ENCODE assay signal across 18 cellular contexts in the genomic region with DNA sequence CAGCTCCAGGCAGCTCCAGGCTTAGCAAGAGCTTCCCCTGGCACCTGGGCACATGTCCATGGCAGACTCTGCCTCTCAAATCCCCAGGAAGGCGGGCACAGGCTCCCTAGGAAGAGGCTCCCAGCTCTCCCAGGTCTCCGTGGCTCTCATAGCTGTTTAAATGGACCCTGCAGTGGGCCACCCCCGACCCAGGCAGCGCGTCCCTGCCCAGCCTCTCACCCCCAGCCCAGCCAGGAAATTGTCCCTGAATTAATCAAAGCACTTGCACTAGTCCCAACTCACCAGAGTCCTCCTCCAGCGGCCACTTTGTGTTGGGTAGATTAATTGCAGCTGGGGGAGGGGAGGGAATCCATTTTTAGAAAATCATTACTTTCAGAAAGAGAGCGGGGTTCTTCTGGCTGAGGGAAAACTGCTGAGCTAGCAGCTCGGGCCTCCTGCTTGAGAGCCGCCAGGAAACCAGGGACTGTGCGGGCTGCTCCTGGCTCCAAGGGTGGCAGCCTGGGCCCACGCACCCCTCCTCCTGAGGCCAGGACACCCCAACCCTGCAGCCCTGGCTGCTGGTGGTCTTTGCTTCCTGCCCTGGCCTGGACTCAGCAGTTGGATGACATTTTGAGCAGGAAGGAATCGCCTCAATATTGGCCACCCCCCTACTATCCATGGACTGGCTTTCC. TPM values are rescaled to one million over a fixed set of nuclear protein-coding genes. Genes with fewer than 3 reads are reported as not detected.
A peak's percentile ranks its signal among the peaks of the same experiment; 100 is the strongest.
DNase-seq lines count a peak whose midpoint lies in the region; ATAC-seq, FAIRE-seq and TF ChIP-seq lines count a peak whose summit lies in the region.
"Had no signal": no experiment of that assay in that cellular context is flagged by ENCODE, and none has a peak within 500 bp of the region (broad histone marks: within the 10 kb centered on the region; RNA-seq: fewer than 3 reads in every experiment).

No MANE protein-coding gene starts in this region.

- H3K4me3 Mint-ChIP-seq in activated CD4-positive, alpha-beta T cell treated with anti-CD3 and anti-CD28 coated beads, Interleukin-2, amount 10 ng/mL, durations not matched to agents 24 days and 14 days = no peak overlapping the region
- peak overlapping the region; percentile 25 for H3K4me3 Mint-ChIP-seq in T-helper 17 cell
- no peak overlapping the region for H3K4me3 Mint-ChIP-seq in activated T-helper 17 cell treated with anti-CD3 and anti-CD28 coated beads, Interleukin-2, amount 50 U/mL, for 72 hours
- H3K4me3 Mint-ChIP-seq: CD4-positive, CD25-positive, alpha-beta regulatory T cell; WTC11 had no signal

- no peak for DNase-seq in activated CD4-positive, alpha-beta T cell treated with anti-CD3 and anti-CD28 coated beads, Interleukin-2, amount 10 ng/mL, durations not matched to agents 24 days and 14 days
- DNase-seq in activated CD4-positive, alpha-beta T cell treated with anti-CD3 and anti-CD28 coated beads, Interleukin-2, amount 50 U/mL, for 48 hours = no peak
- no peak for DNase-seq in T-helper 17 cell
- DNase-seq in HepG2 (ENCODE audit: low spot score) = no peak
- DNase-seq in retina = peak; percentile 74
- no peak for DNase-seq in 8988T
- DNase-seq in GM19238 (ENCODE audit: insufficient read length, low spot score) = no peak
- DNase-seq: amniotic stem cell; CD4-positive, CD25-positive, alpha-beta regulatory T cell; DMS53; foreskin fibroblast; left ventricle myocardium inferior; NCI-H226; stimulated activated naive CD4-positive, alpha-beta T cell; T-helper 1 cell; upper lobe of left lung had no signal

- H3K36me3 Mint-ChIP-seq in activated CD4-positive, alpha-beta T cell treated with anti-CD3 and anti-CD28 coated beads, Interleukin-2, amount 10 ng/mL, durations not matched to agents 24 days and 14 days (ENCODE audit: low read depth) = peaks cover 10% of the 10 kb centered on the region
- H3K36me3 Mint-ChIP-seq in T-helper 17 cell (ENCODE audit: low read depth) = peaks cover 3% of the 10 kb centered on the region
- H3K36me3 Mint-ChIP-seq in activated T-helper 17 cell treated with anti-CD3 and anti-CD28 coated beads, Interleukin-2, amount 50 U/mL, for 72 hours (ENCODE audit: low read depth) = peaks cover 5% of the 10 kb centered on the region

- H3K79me2 ChIP-seq in HepG2 (ENCODE audit: insufficient read depth, low read length) = no peaks in the 10 kb centered on the region

- no TSS peak for BruUV-seq in HepG2 (replicated peaks; lab: Mats Ljungman, UMichigan)

- H3K27ac Mint-ChIP-seq in activated CD4-positive, alpha-beta T cell treated with anti-CD3 and anti-CD28 coated beads, Interleukin-2, amount 10 ng/mL, durations not matched to agents 24 days and 14 days = peak overlapping the region; percentile 34
- peak overlapping the region; percentile 98 for H3K27ac Mint-ChIP-seq in T-helper 17 cell
- H3K27ac Mint-ChIP-seq in activated T-helper 17 cell treated with anti-CD3 and anti-CD28 coated beads, Interleukin-2, amount 50 U/mL, for 72 hours = no peak overlapping the region
- H3K27ac Mint-ChIP-seq: CD4-positive, CD25-positive, alpha-beta regulatory T cell; WTC11 had no signal

- POLR2A ChIA-PET in HepG2 (lab: Yijun Ruan, JAX) = no interaction called here

- H3K9ac ChIP-seq in HepG2 (ENCODE audit: insufficient read depth, low read depth, low read length) = no peak overlapping the region

- TF ChIP-seq CTCF in HepG2 (CRISPR knock-in tag; IDR thresholded peaks at IDR 0.05) = no peak

- H3K9me3 ChIP-seq in T-helper 17 cell (ENCODE audit: control insufficient read depth, low read length, poor library complexity, severe bottlenecking) (no peaks in the 10 kb centered on the region), HepG2 (ENCODE audit: low read length) (no peaks in the 10 kb centered on the region)
- H3K9me3 ChIP-seq: left ventricle myocardium inferior, upper lobe of left lung had no signal

- intact Hi-C loops in activated CD4-positive, alpha-beta T cell treated with anti-CD3 and anti-CD28 coated beads, Interleukin-2, amount 10 ng/mL, durations not matched to agents 24 days and 14 days (cut with micrococcal nuclease) = no loop called here
- intact Hi-C loops in HepG2 (cut with micrococcal nuclease; ENCODE audit: unreplicated experiment) = no loop called here

- peaks cover 26% of the 10 kb centered on the region for H3K4me1 Mint-ChIP-seq in activated CD4-positive, alpha-beta T cell treated with anti-CD3 and anti-CD28 coated beads, Interleukin-2, amount 10 ng/mL, durations not matched to agents 24 days and 14 days
- peaks cover 38% of the 10 kb centered on the region for H3K4me1 Mint-ChIP-seq in T-helper 17 cell
- peaks cover 22% of the 10 kb centered on the region for H3K4me1 Mint-ChIP-seq in activated T-helper 17 cell treated with anti-CD3 and anti-CD28 coated beads, Interleukin-2, amount 50 U/mL, for 72 hours

- no peak overlapping the region for H3K4me3 ChIP-seq in HepG2 (replicated peaks in 1 of 3; ENCODE audit: insufficient read depth in 1 of 3, low read depth in 2 of 3, low read length in 3 of 3)
- H3K4me3 ChIP-seq: left ventricle myocardium inferior, upper lobe of left lung had no signal

- H3K4me1 ChIP-seq in HepG2 (ENCODE audit: insufficient read depth, low read length) = peaks cover 40% of the 10 kb centered on the region

- no peak overlapping the region for H2AFZ ChIP-seq in HepG2 (ENCODE audit: low read length)

- TF ChIP-seq RAD21 in HepG2 (CRISPR knock-in tag; IDR thresholded peaks at IDR 0.05) = no peak

- H3K9me3 Mint-ChIP-seq in activated CD4-positive, alpha-beta T cell treated with anti-CD3 and anti-CD28 coated beads, Interleukin-2, amount 10 ng/mL, durations not matched to agents 24 days and 14 days = no peaks in the 10 kb centered on the region
- H3K9me3 Mint-ChIP-seq in activated T-helper 17 cell treated with anti-CD3 and anti-CD28 coated beads, Interleukin-2, amount 50 U/mL, for 72 hours = no peaks in the 10 kb centered on the region
- H3K9me3 Mint-ChIP-seq: CD4-positive, CD25-positive, alpha-beta regulatory T cell; WTC11 had no signal

- no peaks in the 10 kb centered on the region for H3K27me3 ChIP-seq in HepG2 (ENCODE audit: control insufficient read depth in 1 of 2, insufficient read depth in 2 of 2, low read length in 2 of 2)
- H3K27me3 ChIP-seq: upper lobe of left lung had no signal

- in situ Hi-C loops in HepG2 (cut with HindIII; ENCODE audit: extremely low pct_ligation_motif_present, low pct_unique_long_range_greater_than_20kb) = no loop called here

- TF ChIP-seq EP300 in HepG2 (IDR thresholded peaks at IDR 0.05; ENCODE audit: low read depth in 2 of 2, low read length in 2 of 2) (no peak), HepG2 (CRISPR knock-in tag; IDR thresholded peaks at IDR 0.05; ENCODE audit: borderline replicate concordance) (no peak)

- WGBS in HepG2 (ENCODE audit: low lambda C conversion rate) = 86% methylated on average over 5 of the region's 12 CpGs

- no peak overlapping the region for H3K27ac ChIP-seq in HepG2 (ENCODE audit: extremely low read length, insufficient read depth, low read length)
- H3K27ac ChIP-seq: left ventricle myocardium inferior, upper lobe of left lung had no signal

- H4K20me1 ChIP-seq in HepG2 (ENCODE audit: insufficient read depth, low read length) = peaks cover 4% of the 10 kb centered on the region; the same call in 1 of the 2 replicates

- H3K4me2 ChIP-seq in HepG2 (ENCODE audit: low read depth, low read length) = no peak overlapping the region

- no peaks in the 10 kb centered on the region; a peak in 1 of 5 replicates for H3K36me3 ChIP-seq in HepG2 (replicated peaks in 1 of 2; ENCODE audit: control insufficient read depth in 1 of 2, insufficient read depth in 2 of 2, low read length in 2 of 2)
- H3K36me3 ChIP-seq: left ventricle myocardium inferior had no signal

- no peaks in the 10 kb centered on the region for H3K27me3 Mint-ChIP-seq in activated CD4-positive, alpha-beta T cell treated with anti-CD3 and anti-CD28 coated beads, Interleukin-2, amount 10 ng/mL, durations not matched to agents 24 days and 14 days
- no peaks in the 10 kb centered on the region for H3K27me3 Mint-ChIP-seq in T-helper 17 cell
- H3K27me3 Mint-ChIP-seq in activated T-helper 17 cell treated with anti-CD3 and anti-CD28 coated beads, Interleukin-2, amount 50 U/mL, for 72 hours = no peaks in the 10 kb centered on the region

- no peak for FAIRE-seq in HepG2 (lab: Jason Lieb, UNC)

- ATAC-seq in T-helper 17 cell (no peak), HepG2 (no peak)
- ATAC-seq in activated T-helper 17 cell treated with anti-CD3 and anti-CD28 coated beads, Interleukin-2, amount 50 U/mL, for 72 hours (replicated peaks) = no peak
- ATAC-seq: WTC11 had no signal

- no peak for TF ChIP-seq POLR2A in HepG2 (IDR thresholded peaks at IDR 0.05; ENCODE audit: insufficient read depth in 1 of 2, low read depth in 2 of 2, low read length in 2 of 2)

- CTCF ChIA-PET in HepG2 (lab: Yijun Ruan, JAX; ENCODE audit: low intra/inter-chr PET ratio, low total read pairs) = no interaction called here

RNA-seq across cellular contexts. Expression of a gene that starts 36.0 kb away (rescaled TPM):
- 21.8 and 22.4 TPM in 2 replicates for total RNA-seq in activated CD4-positive, alpha-beta T cell treated with anti-CD3 and anti-CD28 coated beads, Interleukin-2, amount 10 ng/mL, durations not matched to agents 24 days and 14 days
- 100 to 1,000 TPM; 161 to 181 TPM for total RNA-seq in T-helper 17 cell
- 18.7 and 24.7 TPM in 2 replicates for total RNA-seq in HepG2 (2016; rRNA removed; fragmentation: Illumina TruSeq; extraction: Trizol)
- total RNA-seq in HepG2 (2016; cell fraction: cytosol; rRNA removed; fragmentation: Illumina TruSeq; extraction: Trizol; ENCODE audit: low read depth) = 3.3 TPM in 2 replicates
- total RNA-seq in HepG2 (2016; cell fraction: insoluble cytoplasmic fraction; rRNA removed; fragmentation: Illumina TruSeq; extraction: Trizol) = 17.7 and 26.0 TPM in 2 replicates
- total RNA-seq in HepG2 (2016; cell fraction: membrane; rRNA removed; fragmentation: Illumina TruSeq; extraction: Trizol) = 12.5 and 14.2 TPM in 2 replicates
- 22.7 and 23.8 TPM in 2 replicates for total RNA-seq in HepG2 (2016; cell fraction: nucleus; rRNA removed; fragmentation: Illumina TruSeq; extraction: Trizol)
- 15.8 and 17.4 TPM in 2 replicates for polyA plus RNA-seq in HepG2 (2011; rRNA removed)
- polyA plus RNA-seq in HepG2 (2011; cell fraction: cytosol; rRNA removed) = 15.1 and 16.9 TPM in 2 replicates
- polyA plus RNA-seq in HepG2 (2011; cell fraction: nucleus; rRNA removed) = 16.5 and 25.6 TPM in 2 replicates
- polyA plus RNA-seq in HepG2 (2012) = 5.6 and 8.5 TPM in 2 replicates
- polyA plus RNA-seq in HepG2 (2016; cell fraction: cytosol; fragmentation: Illumina TruSeq; extraction: Trizol; ENCODE audit: low read depth) = 1.4 and 2.1 TPM in 2 replicates
- 15.7 and 17.1 TPM in 2 replicates for polyA plus RNA-seq in HepG2 (2016; cell fraction: insoluble cytoplasmic fraction; fragmentation: Illumina TruSeq; extraction: Trizol; ENCODE audit: low read depth)
- 4.9 TPM in 2 replicates for polyA plus RNA-seq in HepG2 (2016; cell fraction: membrane; fragmentation: Illumina TruSeq; extraction: Trizol; ENCODE audit: low read depth)
- 40.0 and 43.9 TPM in 2 replicates for polyA plus RNA-seq in HepG2 (2016; cell fraction: nucleus; fragmentation: Illumina TruSeq; extraction: Trizol; ENCODE audit: insufficient read depth, low read depth)
- polyA minus RNA-seq in HepG2 (2011; rRNA and poly(A)+ RNA removed; ENCODE audit: low replicate concordance) = 38.7 and 47.8 TPM in 2 replicates
- 11.5 and 17.8 TPM in 2 replicates for polyA minus RNA-seq in HepG2 (2011; cell fraction: cytosol; rRNA and poly(A)+ RNA removed)
- 14.8 and 26.3 TPM in 2 replicates for polyA minus RNA-seq in HepG2 (2011; cell fraction: nucleus; rRNA and poly(A)+ RNA removed)
- total RNA-seq in activated T-helper 17 cell treated with anti-CD3 and anti-CD28 coated beads, Interleukin-2, amount 50 U/mL, for 72 hours = 10 to 100 TPM; 23.4 to 40.7 TPM
